16 cellular contexts compared by ENCODE assay signal in the genomic region with DNA sequence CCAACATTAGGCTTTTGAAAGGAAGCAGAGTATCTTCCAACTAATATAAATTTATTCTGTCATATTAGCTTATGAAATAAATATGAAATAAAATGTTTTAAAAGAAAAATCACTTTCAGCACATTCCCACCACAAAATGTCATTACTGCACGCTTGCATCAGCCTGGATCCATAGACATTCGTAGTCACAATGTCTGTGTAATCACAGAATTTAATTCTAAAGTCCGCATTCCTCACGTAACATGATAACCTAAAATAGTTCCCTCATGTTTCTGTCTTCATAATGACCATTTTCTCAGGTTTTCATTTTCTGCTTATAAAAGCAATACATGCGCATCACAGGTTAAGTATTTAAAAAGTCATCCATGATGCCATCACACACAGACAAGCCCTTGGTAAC. TPM values are rescaled to one million over a fixed set of nuclear protein-coding genes. Genes with fewer than 3 reads are reported as not detected.
A peak's percentile ranks its signal among the peaks of the same experiment; 100 is the strongest.
DNase-seq lines count a peak whose midpoint lies in the region; ATAC-seq, FAIRE-seq and TF ChIP-seq lines count a peak whose summit lies in the region.
"Had no signal": no experiment of that assay in that cellular context is flagged by ENCODE, and none has a peak within 500 bp of the region (broad histone marks: within the 10 kb centered on the region; RNA-seq: fewer than 3 reads in every experiment).

No MANE protein-coding gene starts in this region.

- no peak overlapping the region for H2BK120ac ChIP-seq in trophoblast cell (ENCODE audit: insufficient read depth, low read length, poor library complexity)

- peaks cover 10% of the 10 kb centered on the region for H3K36me3 Mint-ChIP-seq in chondrocyte (ENCODE audit: low read depth)
- peaks cover 33% of the 10 kb centered on the region for H3K36me3 Mint-ChIP-seq in osteocyte (ENCODE audit: unreplicated experiment)
- H3K36me3 Mint-ChIP-seq in type B pancreatic cell: peaks cover 44% of the 10 kb centered on the region

- peaks cover 81% of the 10 kb centered on the region for H3K36me3 ChIP-seq in DND-41 (ENCODE audit: insufficient read depth, low read length)
- H3K36me3 ChIP-seq in trophoblast cell (ENCODE audit: control insufficient read depth in 1 of 2, insufficient read depth in 2 of 2, low read length in 2 of 2): peaks cover 0 to 3% of the 10 kb centered on the region in 2 experiments

- H3K79me2 ChIP-seq in DND-41 (ENCODE audit: insufficient read depth, low read length) (peaks cover 100% of the 10 kb centered on the region), trophoblast cell (ENCODE audit: control insufficient read depth, insufficient read depth, low read length, poor library complexity) (no peaks in the 10 kb centered on the region)

- no CpG with 5 or more reads among the region's 5 CpGs for WGBS in trophoblast cell (ENCODE audit: extremely low coverage, insufficient coverage, insufficient read length)

- H3K4me2 ChIP-seq in DND-41 (ENCODE audit: insufficient read depth, low read length) (no peak overlapping the region), trophoblast cell (ENCODE audit: low read length) (no peak overlapping the region)
- H3K4me2 ChIP-seq: BLaER1 had no signal

- peaks cover 56% of the 10 kb centered on the region for H3K4me1 Mint-ChIP-seq in chondrocyte (ENCODE audit: low read depth)
- H3K4me1 Mint-ChIP-seq in osteocyte (ENCODE audit: unreplicated experiment): peaks cover 23% of the 10 kb centered on the region
- peaks cover 33% of the 10 kb centered on the region for H3K4me1 Mint-ChIP-seq in type B pancreatic cell (ENCODE audit: unreplicated experiment)

- H3K18ac ChIP-seq in trophoblast cell (ENCODE audit: low read length): no peak overlapping the region

- H3K14ac ChIP-seq in trophoblast cell (ENCODE audit: low read length): no peak overlapping the region

- no peak overlapping the region for H4K8ac ChIP-seq in trophoblast cell (ENCODE audit: low read depth, low read length)

- H3K79me1 ChIP-seq in trophoblast cell (ENCODE audit: low read length): no peaks in the 10 kb centered on the region

- no peak overlapping the region for H3K23ac ChIP-seq in trophoblast cell (ENCODE audit: low read length)

- no peak overlapping the region for H3K9ac ChIP-seq in DND-41 (ENCODE audit: low read depth, low read length)
- no peak overlapping the region for H3K9ac ChIP-seq in trophoblast cell (ENCODE audit: low read length)
- H3K9ac ChIP-seq: BLaER1 had no signal

- H4K20me1 ChIP-seq in DND-41 (ENCODE audit: insufficient read depth, low read length): peaks cover 40% of the 10 kb centered on the region

- peaks cover 9% of the 10 kb centered on the region; the same call in 1 of the 2 replicates for H3K4me1 ChIP-seq in DND-41 (ENCODE audit: insufficient read depth, low read length)
- H3K4me1 ChIP-seq in trophoblast cell (ENCODE audit: control insufficient read depth in 1 of 2, insufficient read depth in 2 of 2, low read length in 2 of 2): no peaks in the 10 kb centered on the region
- H3K4me1 ChIP-seq: Caco-2 had no signal

- H2AFZ ChIP-seq in DND-41 (ENCODE audit: low read depth, low read length) (no peak overlapping the region), trophoblast cell (ENCODE audit: insufficient read depth, low read length, poor library complexity) (no peak overlapping the region)

- no peak for TF ChIP-seq CTCF in DND-41 (IDR thresholded peaks at IDR 0.05; ENCODE audit: borderline replicate concordance, extremely low read depth, low read length, poor library complexity, severe bottlenecking)
- no peak for TF ChIP-seq CTCF in chondrocyte (IDR thresholded peaks at IDR 0.05)
- no peak for TF ChIP-seq CTCF in osteocyte (IDR thresholded peaks at IDR 0.05)
- no peak for TF ChIP-seq CTCF in type B pancreatic cell (conservative IDR thresholded peaks at IDR 0.05)

- no peaks in the 10 kb centered on the region for H3K27me3 Mint-ChIP-seq in chondrocyte (ENCODE audit: low read depth)
- no peaks in the 10 kb centered on the region for H3K27me3 Mint-ChIP-seq in osteocyte (ENCODE audit: unreplicated experiment)
- H3K27me3 Mint-ChIP-seq in type B pancreatic cell: no peaks in the 10 kb centered on the region
- H3K27me3 Mint-ChIP-seq: CD8-positive, alpha-beta memory T cell had no signal

- peaks cover 7% of the 10 kb centered on the region for H3K9me3 ChIP-seq in DND-41 (ENCODE audit: insufficient read depth, low read length, severe bottlenecking)
- peaks cover 4% of the 10 kb centered on the region for H3K9me3 ChIP-seq in trophoblast cell (ENCODE audit: insufficient read depth, low read depth, low read length)
- H3K9me3 ChIP-seq: Caco-2 had no signal

- H3K27ac Mint-ChIP-seq in chondrocyte (ENCODE audit: unreplicated experiment) (peak overlapping the region; percentile 97), osteocyte (ENCODE audit: unreplicated experiment) (peak overlapping the region; percentile 53), type B pancreatic cell (peak overlapping the region; percentile 43)
- H3K27ac Mint-ChIP-seq: CD8-positive, alpha-beta memory T cell; H9 had no signal

- H3K27me3 ChIP-seq in DND-41 (ENCODE audit: insufficient read depth, low read length, poor library complexity) (no peaks in the 10 kb centered on the region), trophoblast cell (ENCODE audit: insufficient read depth, low read length) (no peaks in the 10 kb centered on the region)
- H3K27me3 ChIP-seq: BLaER1 had no signal

- peaks cover 15% of the 10 kb centered on the region for H3K9me3 Mint-ChIP-seq in chondrocyte (ENCODE audit: low read depth)
- H3K9me3 Mint-ChIP-seq in osteocyte (ENCODE audit: unreplicated experiment): peaks cover 19% of the 10 kb centered on the region
- H3K9me3 Mint-ChIP-seq in type B pancreatic cell: peaks cover 10% of the 10 kb centered on the region

- no peak overlapping the region for H2BK5ac ChIP-seq in trophoblast cell (ENCODE audit: low read depth, low read length, poor library complexity)

- no peak for ATAC-seq in DND-41 (ENCODE audit: insufficient read depth, low read depth)
- no peak for ATAC-seq in GM19452 (IDR thresholded peaks at IDR 0.05; ENCODE audit: unreplicated experiment)

- H4K91ac ChIP-seq in trophoblast cell (ENCODE audit: low read depth, low read length): no peak overlapping the region

- H3K4me3 Mint-ChIP-seq in chondrocyte (ENCODE audit: unreplicated experiment) (no peak overlapping the region), osteocyte (ENCODE audit: unreplicated experiment) (no peak overlapping the region), type B pancreatic cell (no peak overlapping the region)
- H3K4me3 Mint-ChIP-seq: CD8-positive, alpha-beta memory T cell; H9 had no signal

- no peak overlapping the region for H2AK5ac ChIP-seq in trophoblast cell (ENCODE audit: low read length)

- H3K27ac ChIP-seq in DND-41 (ENCODE audit: low read length) (peak overlapping the region; percentile 40; the same call in 1 of the 2 replicates), trophoblast cell (ENCODE audit: low read depth, low read length) (no peak overlapping the region)
- H3K27ac ChIP-seq: BLaER1 had no signal

- DNase-seq in DND-41: no peak
- DNase-seq in chondrocyte (ENCODE audit: low spot score): no peak
- no peak for DNase-seq in osteocyte (ENCODE audit: extremely low spot score, unreplicated experiment)
- no peak for DNase-seq in type B pancreatic cell (ENCODE audit: extremely low spot score, unreplicated experiment)
- no peak for DNase-seq in trophoblast cell
- DNase-seq in RCC 7860 (ENCODE audit: low spot score): no peak
- DNase-seq: 8988T; AML-193; Caco-2; CD8-positive, alpha-beta memory T cell; GF-D8; GOT3; H9 had no signal

- no peak overlapping the region for H3K4ac ChIP-seq in trophoblast cell (ENCODE audit: low read depth, low read length)

- no peak overlapping the region for H4K12ac ChIP-seq in trophoblast cell (ENCODE audit: low read depth, low read length)

- FAIRE-seq in RCC 7860 (lab: Jason Lieb, UNC): no peak
- FAIRE-seq: HTR-8/SVneo had no signal

- H3K4me3 ChIP-seq in DND-41 (ENCODE audit: low read depth in 1 of 2, low read length in 2 of 2) (no peak overlapping the region), trophoblast cell (ENCODE audit: low read depth, low read length) (no peak overlapping the region)
- H3K4me3 ChIP-seq: BLaER1 had no signal

- H2BK12ac ChIP-seq in trophoblast cell (ENCODE audit: low read length): no peak overlapping the region

RNA-seq across cellular contexts. Expression of gene HDAC4, which starts 47.1 kb away (rescaled TPM):
- total RNA-seq in chondrocyte (16.4 to 27.0 TPM (median 22.3 TPM) in 3 replicates), osteocyte (30.3 and 32.2 TPM in 2 replicates), type B pancreatic cell (ENCODE audit: low replicate concordance) (24.0 and 39.0 TPM in 2 replicates)
- 7.3 and 8.1 TPM in 2 replicates for polyA plus RNA-seq in trophoblast cell (2013)

Comparison
In these comparisons a context has a peak if more than half of its experiments do, and no peak if none do; other contexts are left out.
1. H3K27ac Mint-ChIP-seq: peak in every context shown above with its lines; median percentile 97 in chondrocyte; 53 in osteocyte; 43 in type B pancreatic cell.